ENCODE assay signal across 10 cellular contexts in the genomic region with DNA sequence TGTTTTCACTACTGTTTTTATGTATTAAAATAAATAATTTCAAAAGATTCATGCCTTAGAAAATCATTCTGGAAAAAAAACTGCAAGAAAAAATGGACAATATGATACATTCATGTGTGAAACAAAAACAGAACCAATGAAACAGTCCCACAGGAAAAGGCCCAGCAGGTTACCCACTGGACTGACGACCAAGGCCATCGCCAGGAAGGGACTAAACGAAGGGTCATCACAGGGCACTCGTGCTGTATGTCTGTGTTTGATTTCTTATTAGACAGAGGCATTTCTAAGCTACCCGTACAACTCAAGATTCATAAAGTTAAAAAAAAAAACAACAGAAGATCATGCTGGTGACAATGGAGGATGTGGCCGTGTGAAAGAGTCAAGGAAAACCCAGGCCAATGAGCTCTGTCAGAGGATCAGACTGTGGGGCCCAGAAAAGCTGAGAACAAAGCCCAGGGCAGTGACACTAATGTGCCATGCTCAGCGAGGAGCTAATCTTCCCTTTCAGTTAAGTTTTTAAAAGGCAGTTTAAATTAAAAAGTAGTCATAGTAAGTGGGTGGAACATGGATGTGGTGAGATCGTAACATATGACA. TPM values are rescaled to one million over a fixed set of nuclear protein-coding genes. Genes with fewer than 3 reads are reported as not detected.
DNase-seq lines count a peak whose midpoint lies in the region; ATAC-seq and TF ChIP-seq lines count a peak whose summit lies in the region.
"Had no signal": no experiment of that assay in that cellular context is flagged by ENCODE, and none has a peak within 500 bp of the region (broad histone marks: within the 10 kb centered on the region; RNA-seq: fewer than 3 reads in every experiment).

No MANE protein-coding gene starts in this region.

- no peaks in the 10 kb centered on the region for H3K9me3 ChIP-seq in right atrium auricular region
- no peaks in the 10 kb centered on the region for H3K9me3 ChIP-seq in breast epithelium
- H3K9me3 ChIP-seq in uterus: no peaks in the 10 kb centered on the region

- H3K4me3 ChIP-seq in right atrium auricular region: no peak overlapping the region
- no peak overlapping the region for H3K4me3 ChIP-seq in breast epithelium
- no peak overlapping the region for H3K4me3 ChIP-seq in uterus
- H3K4me3 ChIP-seq in foreskin fibroblast (ENCODE audit: low read depth in 1 of 2, low read length in 2 of 2): no peak overlapping the region

- no peak for DNase-seq in right atrium auricular region (ENCODE audit: low spot score)
- no peak for DNase-seq in cardiac septum (ENCODE audit: low spot score)
- DNase-seq in breast epithelium (ENCODE audit: low spot score in 2 of 2): no peak
- DNase-seq in natural killer cell treated with Interleukin-12 subunit alpha and Interleukin-12 subunit beta and Interleukin-15 and Interleukin-18, amount 100 ng/mL, for 72 hours (ENCODE audit: low spot score): no peak
- no peak for DNase-seq in uterus
- DNase-seq in foreskin fibroblast: no peak
- no peak for DNase-seq in NCI-H2107 (lab: John Stamatoyannopoulos, UW)
- DNase-seq in NCI-H1092 (lab: John Stamatoyannopoulos, UW): no peak
- DNase-seq: NCI-H774 had no signal

- H3K36me3 ChIP-seq in right atrium auricular region (peaks cover 20% of the 10 kb centered on the region), breast epithelium (no peaks in the 10 kb centered on the region), uterus (no peaks in the 10 kb centered on the region)

- H3K27me3 ChIP-seq in right atrium auricular region (no peaks in the 10 kb centered on the region), breast epithelium (no peaks in the 10 kb centered on the region), uterus (no peaks in the 10 kb centered on the region)

- intact Hi-C loops in cardiac septum (cut with DNase I) (loop anchor here (2.0 to 5.0 kb wide), 4 partner anchors 58 to 221 kb away; partner anchors contain the start of gene IL4R), breast epithelium (cut with DNase I; ENCODE audit: low total_unique reads) (loop anchor here (10.0 kb wide), 1 partner anchor 78 kb away; the partner anchor contains the start of gene IL4R), uterus (cut with DNase I; ENCODE audit: low total_unique reads) (loop anchor here (10.0 kb wide), 1 partner anchor 128 kb away; no protein-coding TSS in a partner anchor)

- H3K4me1 ChIP-seq in right atrium auricular region (peaks cover 3 to 60% of the 10 kb centered on the region in 2 donors), breast epithelium (peaks cover 7% of the 10 kb centered on the region in 2 donors), uterus (no peaks in the 10 kb centered on the region)

- no peaks in the 10 kb centered on the region for H3K27me3 Mint-ChIP-seq in natural killer cell treated with Interleukin-12 subunit alpha and Interleukin-12 subunit beta and Interleukin-15 and Interleukin-18, amount 100 ng/mL, for 72 hours

- H3K4me3 Mint-ChIP-seq in natural killer cell treated with Interleukin-12 subunit alpha and Interleukin-12 subunit beta and Interleukin-15 and Interleukin-18, amount 100 ng/mL, for 72 hours: peak overlapping the region; percentile 89

- no peaks in the 10 kb centered on the region for H3K9me3 Mint-ChIP-seq in natural killer cell treated with Interleukin-12 subunit alpha and Interleukin-12 subunit beta and Interleukin-15 and Interleukin-18, amount 100 ng/mL, for 72 hours

- no peaks in the 10 kb centered on the region for H3K36me3 Mint-ChIP-seq in natural killer cell treated with Interleukin-12 subunit alpha and Interleukin-12 subunit beta and Interleukin-15 and Interleukin-18, amount 100 ng/mL, for 72 hours

- peaks cover 51 to 58% of the 10 kb centered on the region in 2 donors for H3K4me1 Mint-ChIP-seq in natural killer cell treated with Interleukin-12 subunit alpha and Interleukin-12 subunit beta and Interleukin-15 and Interleukin-18, amount 100 ng/mL, for 72 hours (ENCODE audit: low read depth in 2 of 2)

- H3K27ac Mint-ChIP-seq in natural killer cell treated with Interleukin-12 subunit alpha and Interleukin-12 subunit beta and Interleukin-15 and Interleukin-18, amount 100 ng/mL, for 72 hours: peak overlapping the region; percentile 94 to 95

- peak overlapping the region; percentile 64 to 74 for H3K27ac ChIP-seq in right atrium auricular region
- H3K27ac ChIP-seq in breast epithelium: peak overlapping the region; percentile 78 to 91
- H3K27ac ChIP-seq in uterus: peak overlapping the region; percentile 81 to 86
- H3K27ac ChIP-seq: epithelial cell of prostate had no signal

- TF ChIP-seq POLR2A in breast epithelium (IDR thresholded peaks at IDR 0.05): no peak
- no peak for TF ChIP-seq POLR2A in uterus (IDR thresholded peaks at IDR 0.05)

- TF ChIP-seq CTCF in right atrium auricular region (IDR thresholded peaks at IDR 0.05) (no peak), breast epithelium (IDR thresholded peaks at IDR 0.05) (no peak), uterus (IDR thresholded peaks at IDR 0.05) (no peak), foreskin fibroblast (IDR thresholded peaks at IDR 0.05; ENCODE audit: low read depth, low read length) (no peak)

- ATAC-seq in natural killer cell treated with Interleukin-12 subunit alpha and Interleukin-12 subunit beta and Interleukin-15 and Interleukin-18, amount 100 ng/mL, for 72 hours: no peak

RNA-seq across cellular contexts. Expression of gene NSMCE1, which starts 31.8 kb away (rescaled TPM):
- total RNA-seq in right atrium auricular region: 10 to 100 TPM; 24.0 to 35.8 TPM
- 27.2 TPM for total RNA-seq in cardiac septum
- 10 to 100 TPM; 32.4 to 54.6 (median 51.8) TPM for total RNA-seq in breast epithelium
- total RNA-seq in natural killer cell treated with Interleukin-12 subunit alpha and Interleukin-12 subunit beta and Interleukin-15 and Interleukin-18, amount 100 ng/mL, for 72 hours: 10 to 100 TPM; 37.7 to 50.4 TPM
- total RNA-seq in uterus: 10 to 100 TPM in 3 of 4 donors, 1 to 10 TPM in 1; 3.2 to 43.6 (median 35.6) TPM

RNA-seq across cellular contexts. Expression of gene KDM8, which starts 33.4 kb away (rescaled TPM):
- 1 to 10 TPM; 2.9 to 3.8 TPM for total RNA-seq in right atrium auricular region
- total RNA-seq in cardiac septum: 3.0 TPM
- total RNA-seq in breast epithelium: 1 to 10 TPM; 1.9 to 4.5 (median 4.3) TPM
- total RNA-seq in natural killer cell treated with Interleukin-12 subunit alpha and Interleukin-12 subunit beta and Interleukin-15 and Interleukin-18, amount 100 ng/mL, for 72 hours: 10 to 100 TPM in 1 of 2 donors, 1 to 10 TPM in 1; 7.3 to 12.0 TPM
- total RNA-seq in uterus: 10 to 100 TPM in 2 of 4 donors, 1 to 10 TPM in 1, not detected in 1; 4.1 to 31.0 (median 11.5) TPM
